ENCODE assay signal across 8 cellular contexts in genomic region chr17:39927928-39928867, GRCh38.
DNase-seq lines count a peak whose midpoint lies in the region; ATAC-seq lines count a peak whose summit lies in the region.

No MANE protein-coding gene starts in this region.

- no peaks in the 10 kb centered on the region for H3K9me3 Mint-ChIP-seq in T-helper 1 cell treated with Interleukin-12 subunit alpha and Interleukin-12 subunit beta and Interleukin-4 antibody, amounts not matched to agents 30 μg/mL and 1 μg/mL, for 36 hours
- no peaks in the 10 kb centered on the region for H3K9me3 Mint-ChIP-seq in activated naive CD8-positive, alpha-beta T cell treated with anti-CD3 and anti-CD28 coated beads, Interleukin-2, amount 50 U/mL, for 24 hours

- no peaks in the 10 kb centered on the region for H3K27me3 Mint-ChIP-seq in T-helper 1 cell treated with Interleukin-12 subunit alpha and Interleukin-12 subunit beta and Interleukin-4 antibody, amounts not matched to agents 30 μg/mL and 1 μg/mL, for 36 hours (ENCODE audit: low read depth)
- no peaks in the 10 kb centered on the region for H3K27me3 Mint-ChIP-seq in activated naive CD8-positive, alpha-beta T cell treated with anti-CD3 and anti-CD28 coated beads, Interleukin-2, amount 50 U/mL, for 24 hours

- peak; percentile 7 for ATAC-seq in HG03432 (IDR thresholded peaks at IDR 0.05; ENCODE audit: unreplicated experiment)
- no peak for ATAC-seq in activated naive CD8-positive, alpha-beta T cell treated with anti-CD3 and anti-CD28 coated beads, Interleukin-2, amount 50 U/mL, for 24 hours

- H3K27ac Mint-ChIP-seq in T-helper 1 cell treated with Interleukin-12 subunit alpha and Interleukin-12 subunit beta and Interleukin-4 antibody, amounts not matched to agents 30 μg/mL and 1 μg/mL, for 36 hours, result peak overlapping the region; percentile 94
- peak overlapping the region; percentile 92 for H3K27ac Mint-ChIP-seq in activated naive CD8-positive, alpha-beta T cell treated with anti-CD3 and anti-CD28 coated beads, Interleukin-2, amount 50 U/mL, for 24 hours

- H3K4me3 Mint-ChIP-seq in T-helper 1 cell treated with Interleukin-12 subunit alpha and Interleukin-12 subunit beta and Interleukin-4 antibody, amounts not matched to agents 30 μg/mL and 1 μg/mL, for 36 hours, result peak overlapping the region; percentile 99
- H3K4me3 Mint-ChIP-seq in activated naive CD8-positive, alpha-beta T cell treated with anti-CD3 and anti-CD28 coated beads, Interleukin-2, amount 50 U/mL, for 24 hours, result peak overlapping the region; percentile 93

- peaks cover 31% of the 10 kb centered on the region for H3K36me3 Mint-ChIP-seq in T-helper 1 cell treated with Interleukin-12 subunit alpha and Interleukin-12 subunit beta and Interleukin-4 antibody, amounts not matched to agents 30 μg/mL and 1 μg/mL, for 36 hours (ENCODE audit: low read depth)
- H3K36me3 Mint-ChIP-seq in activated naive CD8-positive, alpha-beta T cell treated with anti-CD3 and anti-CD28 coated beads, Interleukin-2, amount 50 U/mL, for 24 hours (ENCODE audit: low read depth), result no peaks in the 10 kb centered on the region

- H3K4me1 Mint-ChIP-seq in T-helper 1 cell treated with Interleukin-12 subunit alpha and Interleukin-12 subunit beta and Interleukin-4 antibody, amounts not matched to agents 30 μg/mL and 1 μg/mL, for 36 hours (ENCODE audit: low read depth), result peaks cover 42% of the 10 kb centered on the region
- peaks cover 57% of the 10 kb centered on the region for H3K4me1 Mint-ChIP-seq in activated naive CD8-positive, alpha-beta T cell treated with anti-CD3 and anti-CD28 coated beads, Interleukin-2, amount 50 U/mL, for 24 hours

- peak overlapping the region in 19 of 21 experiments; percentile 8 to 96 (median 85) for H3K27ac ChIP-seq in skin epidermis

- DNase-seq in T-helper 1 cell (no peak), NCI-H2029 treated with DMSO at 0.1 percent for 48 hours (lab: John Stamatoyannopoulos, UW) (no peak)
- DNase-seq in activated naive CD8-positive, alpha-beta T cell treated with anti-CD3 and anti-CD28 coated beads, Interleukin-2, amount 50 U/mL, for 24 hours, result no peak
- DNase-seq in stimulated activated CD4-positive, alpha-beta T cell treated with anti-CD3 and anti-CD28 coated beads, Interleukin-2, amount 100 ng/mL, for 48 hours, result no peak

- H3K4me3 ChIP-seq in iPS-11a (ENCODE audit: low read depth, low read length) (peak overlapping the region; percentile 75), skin epidermis (peak overlapping the region; percentile 65 to 97 (median 93))
